ENCODE assay signal across 25 cellular contexts in genomic region chr1:20704390-20705301, GRCh38. TPM values are rescaled to one million over a fixed set of nuclear protein-coding genes. Genes with fewer than 3 reads are reported as not detected.
"Had no signal": no experiment of that assay in that cellular context is flagged by ENCODE, and none has a peak within 500 bp of the region (broad histone marks: within the 10 kb centered on the region; RNA-seq: fewer than 3 reads in every experiment).

No MANE protein-coding gene starts in this region.

- H3K36me3 ChIP-seq: adrenal gland, ovary, uterus had no signal

- H3K4me2 ChIP-seq: hepatocyte had no signal

- H3K9me3 ChIP-seq: adrenal gland, ovary, uterus had no signal

- DNase-seq: activated B cell treated with CpG ODN at 0.5 μM for 24 hours; activated CD8-positive, alpha-beta memory T cell treated with anti-CD3 and anti-CD28 coated beads for 24 hours; activated effector memory CD4-positive, alpha-beta T cell treated with anti-CD3 and anti-CD28 coated beads, Interleukin-2, amount 50 U/mL, for 16 hours; activated naive CD4-positive, alpha-beta T cell treated with anti-CD3 and anti-CD28 coated beads for 36 hours; activated naive CD8-positive, alpha-beta T cell treated with anti-CD3 and anti-CD28 coated beads for 36 hours; activated T-cell treated with anti-CD3 and anti-CD28 coated beads, Interleukin-2, amount 50 U/mL, for 1 hour; adrenal gland; central memory CD4-positive, alpha-beta T cell; effector CD8-positive, alpha-beta T cell; left cardiac atrium; mammary epithelial cell; midbrain; naive thymus-derived CD4-positive, alpha-beta T cell; ovary; stimulated activated CD4-positive, alpha-beta T cell treated with anti-CD3 and anti-CD28 coated beads, Interleukin-4, amount 100 ng/mL, for 24 hours; substantia nigra; T-helper 17 cell; uterus had no signal

- H3K4me3 ChIP-seq: adrenal gland, hepatocyte, ovary, skin epidermis, uterus had no signal

- H3K27ac ChIP-seq: adrenal gland, hepatocyte, ovary, skin epidermis, uterus had no signal

- ATAC-seq: left cardiac atrium; sciatic nerve; SK-N-SH treated with all-trans-retinoic acid at 6 μM for 48 hours; stimulated activated effector memory CD8-positive, alpha-beta T cell treated with anti-CD3 and anti-CD28 coated beads, Interleukin-12 subunit alpha, Interleukin-12 subunit beta, amount 100 ng/mL, for 72 hours had no signal

- H3K79me2 ChIP-seq: hepatocyte had no signal

- H3K27me3 ChIP-seq: adrenal gland, hepatocyte, ovary, uterus had no signal

- H2AFZ ChIP-seq: hepatocyte had no signal

- H3K4me1 ChIP-seq: adrenal gland, uterus had no signal

RNA-seq across cellular contexts. Expression of gene KIF17, which starts 13.2 kb away (rescaled TPM):
- total RNA-seq: activated B cell treated with CpG ODN at 0.5 μM for 24 hours; activated naive CD4-positive, alpha-beta T cell treated with anti-CD3 and anti-CD28 coated beads for 36 hours; activated T-helper 1 cell treated with anti-CD3 and anti-CD28 coated beads, Interleukin-12 subunit alpha, Interleukin-12 subunit beta, Interleukin-2, Interleukin-4 antibody, amounts not matched to agents 30 ng/mL and 10 ng/mL and 1 ng/mL, durations not matched to agents 14 hours and 24 hours and 36 hours; naive thymus-derived CD4-positive, alpha-beta T cell had no signal
- polyA plus RNA-seq: naive thymus-derived CD4-positive, alpha-beta T cell had no signal

RNA-seq across cellular contexts. Expression of gene SH2D5, which starts 27.9 kb away (rescaled TPM):
- total RNA-seq: sciatic nerve, T-helper 17 cell had no signal
- polyA plus RNA-seq: liver; naive thymus-derived CD4-positive, alpha-beta T cell had no signal
